ENCODE assay signal across 1 cellular context in the genomic region with DNA sequence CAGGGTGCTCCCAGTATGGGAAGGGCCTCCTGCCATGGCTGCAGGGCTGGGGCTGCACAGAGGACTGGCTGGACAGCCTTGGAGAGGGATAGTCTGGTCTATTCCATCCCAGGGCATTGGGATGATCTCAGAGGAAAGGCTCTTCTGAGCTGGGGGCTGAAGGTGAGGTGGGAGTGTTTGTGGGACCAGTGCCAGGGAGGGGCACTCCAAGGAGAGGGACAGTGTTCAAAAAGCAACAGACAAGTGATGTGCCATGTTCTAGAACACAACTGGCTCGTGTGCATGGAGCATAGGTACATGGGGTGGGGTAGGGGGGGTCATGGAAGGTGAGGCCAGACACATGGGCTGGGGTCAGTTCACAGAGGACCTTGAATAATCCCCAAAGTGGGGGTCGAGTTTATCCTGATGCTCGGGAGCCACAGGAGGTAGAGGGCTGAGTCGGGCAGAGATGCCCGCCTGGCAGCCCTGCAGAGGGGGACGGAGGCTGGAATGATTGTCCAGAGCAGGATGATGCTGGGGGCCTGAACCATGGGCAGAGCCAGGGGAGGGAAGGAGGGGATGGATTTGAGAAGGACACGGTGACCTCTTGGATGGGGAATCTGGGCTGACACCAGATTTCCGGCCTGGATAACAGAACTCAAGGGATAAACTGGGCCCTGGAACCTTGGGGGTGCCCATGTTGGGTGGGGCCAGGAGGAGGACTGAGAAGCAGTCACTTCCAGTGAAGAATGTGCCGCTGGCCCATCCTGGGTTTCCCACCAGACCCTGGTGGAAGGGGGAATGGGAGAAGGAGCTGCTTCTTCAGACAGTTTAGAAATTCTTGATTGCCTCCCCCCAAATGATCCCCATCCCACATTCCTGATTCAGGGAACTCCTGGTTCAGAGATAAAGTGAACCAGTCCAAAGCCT.
TF ChIP-seq lines count a peak whose summit lies in the region.

No MANE protein-coding gene starts in this region.

TF ChIP-seq in HEK293, 187 proteins besides CTCF, POLR2A, EP300 and RAD21 (continued from another document):
- peak; percentile 42 for TF ChIP-seq PRDM10 (tag by site-specific recombination; IDR thresholded peaks at IDR 0.05)
- no peak for TF ChIP-seq ZNF600 (tag by site-specific recombination; IDR thresholded peaks at IDR 0.05)
- TF ChIP-seq PRDM2 (tag by site-specific recombination; IDR thresholded peaks at IDR 0.05; ENCODE audit: borderline replicate concordance) = no peak
- no peak for TF ChIP-seq ZNF596 (tag by site-specific recombination; IDR thresholded peaks at IDR 0.05)
- peak; percentile 70; the same call in 1 of the 2 replicates for TF ChIP-seq ZBTB17 (tag by site-specific recombination; IDR thresholded peaks at IDR 0.05)
- no peak for TF ChIP-seq SCRT1 (tag by site-specific recombination; IDR thresholded peaks at IDR 0.05; ENCODE audit: borderline replicate concordance)
- no peak for TF ChIP-seq FEZF1 (tag by site-specific recombination; IDR thresholded peaks at IDR 0.05)
- TF ChIP-seq GFI1B (tag by site-specific recombination; IDR thresholded peaks at IDR 0.05) = no peak
- TF ChIP-seq ZNF571 (tag by site-specific recombination; IDR thresholded peaks at IDR 0.05) = no peak
- TF ChIP-seq YY1 (tag by site-specific recombination; IDR thresholded peaks at IDR 0.05) = no peak
- TF ChIP-seq ZXDB (tag by site-specific recombination; IDR thresholded peaks at IDR 0.05) = no peak
- TF ChIP-seq ZNF221 (tag by site-specific recombination; IDR thresholded peaks at IDR 0.05; ENCODE audit: borderline replicate concordance) = no peak
- no peak for TF ChIP-seq ZSCAN16 (tag by site-specific recombination; IDR thresholded peaks at IDR 0.05)
- peak; percentile 46; the same call in 1 of the 2 replicates for TF ChIP-seq EGR2 (tag by site-specific recombination; IDR thresholded peaks at IDR 0.05; ENCODE audit: low read depth)
